7 cellular contexts compared by ENCODE assay signal in the genomic region with DNA sequence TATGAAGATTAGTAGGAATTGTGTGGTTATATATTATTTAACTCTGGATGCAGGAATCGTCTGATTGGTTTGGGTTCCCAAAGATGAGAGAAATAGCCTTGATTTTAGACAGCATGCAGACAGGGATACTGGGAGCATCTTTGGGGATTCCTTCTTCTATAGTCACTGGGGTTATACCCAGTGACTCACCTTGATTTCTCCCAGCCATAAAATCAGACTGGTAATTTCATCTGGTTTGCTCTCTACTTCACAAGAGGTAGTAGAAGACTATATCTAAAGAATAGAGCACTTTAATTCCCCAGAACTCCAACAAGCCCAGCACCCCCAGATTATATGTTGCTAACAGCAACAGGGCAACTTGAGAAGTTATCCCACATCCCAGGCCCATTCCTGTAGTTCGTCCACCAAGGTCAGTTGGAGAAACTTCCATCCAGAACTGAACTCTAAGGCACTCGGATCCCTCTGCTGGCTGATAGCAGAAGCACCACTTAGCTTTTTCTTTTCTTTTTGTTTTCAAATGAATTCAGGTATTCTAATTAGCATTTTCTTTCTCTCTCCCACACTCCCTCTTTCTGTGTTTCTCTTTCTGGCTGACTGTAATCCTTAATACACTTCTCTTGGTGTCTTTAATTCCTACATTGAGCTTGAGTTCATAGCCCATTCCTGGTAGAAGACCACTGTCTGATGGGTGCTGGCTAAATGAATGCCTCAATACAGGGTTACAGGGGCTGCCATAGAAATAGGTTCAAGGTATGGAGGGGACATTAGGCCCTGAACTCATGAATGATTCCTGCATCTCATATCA. TPM values are rescaled to one million over a fixed set of nuclear protein-coding genes. Genes with fewer than 3 reads are reported as not detected.
DNase-seq lines count a peak whose midpoint lies in the region; ATAC-seq and FAIRE-seq lines count a peak whose summit lies in the region.

No MANE protein-coding gene starts in this region.

- DNase-seq in DMS79 treated with DMSO at 0.1 percent for 48 hours (lab: John Stamatoyannopoulos, UW): peak; percentile 17
- DNase-seq in NCI-H146 (lab: John Stamatoyannopoulos, UW): peak; percentile 54
- DNase-seq in UCSD-AML1 (lab: John Stamatoyannopoulos, UW; ENCODE audit: unreplicated experiment): peak; percentile 18
- peak; percentile 49 for DNase-seq in mucosa of gallbladder (ENCODE audit: low spot score)

- FAIRE-seq in endometrium (lab: Jason Lieb, UNC): peak; percentile 18

- ATAC-seq in GM21528 (IDR thresholded peaks at IDR 0.05; ENCODE audit: low FRiP score, unreplicated experiment) (peak; percentile 46), HG02763 (IDR thresholded peaks at IDR 0.05; ENCODE audit: unreplicated experiment) (no peak)

RNA-seq across cellular contexts. Expression of gene EFHC1, which starts 20.4 kb away (rescaled TPM):
- 27.8 TPM for total RNA-seq in mucosa of gallbladder

RNA-seq across cellular contexts. Expression of gene PAQR8, which starts 37.8 kb away (rescaled TPM):
- 23.2 TPM for total RNA-seq in mucosa of gallbladder
